ENCODE assay signal across 6 cellular contexts in the genomic region with DNA sequence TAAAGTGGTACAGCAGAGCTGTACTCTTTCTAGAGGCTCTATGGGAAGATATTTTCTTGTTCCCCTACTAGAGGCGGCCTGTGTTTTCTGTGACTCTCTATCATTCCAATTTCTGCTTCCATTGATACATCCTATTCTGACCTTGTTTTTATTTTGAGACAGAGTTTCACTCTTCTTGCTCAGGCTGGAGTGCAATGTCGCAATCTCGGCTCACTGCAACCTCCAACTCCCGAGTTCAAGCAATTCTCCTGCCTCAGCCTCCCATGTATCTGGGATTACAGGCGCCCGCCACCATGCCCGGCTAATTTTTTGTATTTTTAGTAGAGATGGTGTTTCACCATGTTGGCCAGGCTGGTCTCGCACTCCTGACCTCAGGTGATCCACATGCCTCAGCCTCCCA. TPM values are rescaled to one million over a fixed set of nuclear protein-coding genes. Genes with fewer than 3 reads are reported as not detected.
"Had no signal": no experiment of that assay in that cellular context is flagged by ENCODE, and none has a peak within 500 bp of the region (broad histone marks: within the 10 kb centered on the region; RNA-seq: fewer than 3 reads in every experiment).

No MANE protein-coding gene starts in this region.

RNA-seq across cellular contexts. Expression of a gene that starts 16.0 kb away (rescaled TPM):
- total RNA-seq: HepG2, HT-29, HT1080, IMR-90, K562 had no signal
- polyA plus RNA-seq: HepG2, IgD-negative memory B cell, IMR-90, K562 had no signal

RNA-seq across cellular contexts. Expression of a gene that starts 38.2 kb away (rescaled TPM):
- total RNA-seq: HT1080, IMR-90, K562 had no signal
- polyA plus RNA-seq: IgD-negative memory B cell, IMR-90, K562 had no signal

RNA-seq across cellular contexts. Expression of a gene that starts 44.7 kb away (rescaled TPM):
- total RNA-seq: IMR-90 had no signal
- polyA plus RNA-seq: IgD-negative memory B cell, IMR-90 had no signal
